1 cellular context compared by ENCODE assay signal in genomic region chr17:50480142-50480764, GRCh38.
TF ChIP-seq lines count a peak whose summit lies in the region.

No MANE protein-coding gene starts in this region.

TF ChIP-seq in A549, 52 proteins besides CTCF, POLR2A, EP300 and RAD21:
- TF ChIP-seq CBX8 (IDR thresholded peaks at IDR 0.05) (no peak), ZSCAN20 (CRISPR knock-in tag; IDR thresholded peaks at IDR 0.05) (no peak), CEBPB (IDR thresholded peaks at IDR 0.05) (no peak), HDAC2 (IDR thresholded peaks at IDR 0.05) (no peak), MAZ (IDR thresholded peaks at IDR 0.05; ENCODE audit: borderline replicate concordance, low read depth, low read length) (no peak), ZC3H11A (IDR thresholded peaks at IDR 0.05) (no peak), KDM5A (IDR thresholded peaks at IDR 0.05) (no peak), KDM1A (IDR thresholded peaks at IDR 0.05; ENCODE audit: low read depth) (no peak), MAFK (IDR thresholded peaks at IDR 0.05; ENCODE audit: partially characterized antibody) (no peak), BCL3 (IDR thresholded peaks at IDR 0.05) (no peak), EHF (CRISPR knock-in tag; IDR thresholded peaks at IDR 0.05) (no peak), GATA3 (IDR thresholded peaks at IDR 0.05; ENCODE audit: borderline replicate concordance) (no peak), EHMT2 (IDR thresholded peaks at IDR 0.05; ENCODE audit: low read depth) (no peak), FOXS1 (CRISPR knock-in tag; IDR thresholded peaks at IDR 0.05) (no peak), MAX (IDR thresholded peaks at IDR 0.05) (no peak), HOXB13 (CRISPR knock-in tag; IDR thresholded peaks at IDR 0.05; ENCODE audit: low read depth) (no peak), TP53 (CRISPR knock-in tag; IDR thresholded peaks at IDR 0.05) (no peak)
